8 cellular contexts compared by ENCODE assay signal in genomic region chr15:63752075-63752684, GRCh38.
DNase-seq lines count a peak whose midpoint lies in the region; ATAC-seq and TF ChIP-seq lines count a peak whose summit lies in the region.

No MANE protein-coding gene starts in this region.

- CTCF ChIA-PET in activated CD8-positive, alpha-beta T cell treated with anti-CD3 and anti-CD28 coated beads, Interleukin-2, amount 10 ng/mL, durations not matched to agents 7 days and 5 days (lab: Charles Lee), result interaction anchor here (0.6 to 5.5 kb wide), 72 partner anchors 10 to 401 kb away, joined by 3 to 130 read pairs (median 4); partner anchors contain the start of genes CIAO2A, DAPK2 and HERC1

- no peaks in the 10 kb centered on the region for H3K27me3 Mint-ChIP-seq in activated CD8-positive, alpha-beta T cell treated with anti-CD3 and anti-CD28 coated beads, Interleukin-2, amount 10 ng/mL, durations not matched to agents 7 days and 5 days (ENCODE audit: low read depth)

- H3K27me3 ChIP-seq in osteoblast (ENCODE audit: insufficient read depth, low read length), result no peaks in the 10 kb centered on the region

- no peaks in the 10 kb centered on the region for H4K20me1 ChIP-seq in osteoblast (ENCODE audit: insufficient read depth, low read length)

- peaks cover 22% of the 10 kb centered on the region for H3K36me3 ChIP-seq in osteoblast (ENCODE audit: insufficient read depth, low read length)

- no peak overlapping the region for H2AFZ ChIP-seq in osteoblast (ENCODE audit: low read length)

- no peak overlapping the region for H3K4me3 ChIP-seq in foreskin fibroblast (ENCODE audit: low read depth in 1 of 2, low read length in 2 of 2)
- H3K4me3 ChIP-seq in osteoblast (ENCODE audit: insufficient read depth, low read length), result no peak overlapping the region

- no peaks in the 10 kb centered on the region for H3K4me1 ChIP-seq in osteoblast (ENCODE audit: insufficient read depth, low read length)

- DNase-seq in CD1c-positive myeloid dendritic cell (ENCODE audit: extremely low spot score) (peak; percentile 68), NCI-H345 treated with DMSO at 0.1 percent for 48 hours (lab: John Stamatoyannopoulos, UW; ENCODE audit: unreplicated experiment) (peak; percentile 7), foreskin fibroblast (peak; percentile 34 to 76), osteoblast (ENCODE audit: insufficient read length, low spot score, missing footprints) (no peak), GOT3 (lab: John Stamatoyannopoulos, UW) (no peak)
- peak; percentile 66 for DNase-seq in activated CD8-positive, alpha-beta T cell treated with anti-CD3 and anti-CD28 coated beads, Interleukin-2, amount 10 ng/mL, durations not matched to agents 7 days and 5 days

- no peaks in the 10 kb centered on the region for H3K4me1 Mint-ChIP-seq in activated CD8-positive, alpha-beta T cell treated with anti-CD3 and anti-CD28 coated beads, Interleukin-2, amount 10 ng/mL, durations not matched to agents 7 days and 5 days (ENCODE audit: low read depth)

- H3K9me3 ChIP-seq in osteoblast (ENCODE audit: low read depth, low read length), result no peaks in the 10 kb centered on the region

- H3K27ac Mint-ChIP-seq in activated CD8-positive, alpha-beta T cell treated with anti-CD3 and anti-CD28 coated beads, Interleukin-2, amount 10 ng/mL, durations not matched to agents 7 days and 5 days, result no peak overlapping the region

- peak; percentile 61 for TF ChIP-seq CTCF in foreskin fibroblast (IDR thresholded peaks at IDR 0.05; ENCODE audit: low read depth, low read length)
- TF ChIP-seq CTCF in osteoblast (IDR thresholded peaks at IDR 0.05; ENCODE audit: extremely low read depth, low read depth, low read length), result peak; percentile 76

- no peaks in the 10 kb centered on the region for H3K79me2 ChIP-seq in osteoblast (ENCODE audit: insufficient read depth, low read length)

- H3K9me3 Mint-ChIP-seq in activated CD8-positive, alpha-beta T cell treated with anti-CD3 and anti-CD28 coated beads, Interleukin-2, amount 10 ng/mL, durations not matched to agents 7 days and 5 days (ENCODE audit: insufficient read depth), result no peaks in the 10 kb centered on the region

- POLR2A ChIA-PET in activated CD8-positive, alpha-beta T cell treated with anti-CD3 and anti-CD28 coated beads, Interleukin-2, amount 10 ng/mL, durations not matched to agents 7 days and 5 days (lab: Charles Lee), result interaction anchor here (0.6 to 1.8 kb wide), 4 partner anchors 69 to 315 kb away, joined by 3 to 4 read pairs (median 4); partner anchors contain the start of gene DAPK2

- peak; percentile 46 for ATAC-seq in GM18868 (IDR thresholded peaks at IDR 0.05; ENCODE audit: unreplicated experiment)
- peak; percentile 69 for ATAC-seq in activated CD8-positive, alpha-beta T cell treated with anti-CD3 and anti-CD28 coated beads, Interleukin-2, amount 10 ng/mL, durations not matched to agents 7 days and 5 days
- no peak for ATAC-seq in HG03460 (IDR thresholded peaks at IDR 0.05; ENCODE audit: unreplicated experiment)

- peaks cover 22% of the 10 kb centered on the region for H3K36me3 Mint-ChIP-seq in activated CD8-positive, alpha-beta T cell treated with anti-CD3 and anti-CD28 coated beads, Interleukin-2, amount 10 ng/mL, durations not matched to agents 7 days and 5 days (ENCODE audit: low read depth)

- H3K4me3 Mint-ChIP-seq in activated CD8-positive, alpha-beta T cell treated with anti-CD3 and anti-CD28 coated beads, Interleukin-2, amount 10 ng/mL, durations not matched to agents 7 days and 5 days, result no peak overlapping the region

- no peak overlapping the region for H3K4me2 ChIP-seq in osteoblast (ENCODE audit: insufficient read depth, low read length)

- H3K27ac ChIP-seq in osteoblast (ENCODE audit: low read depth, low read length), result no peak overlapping the region

Comparison
In these comparisons a context has a peak if more than half of its experiments do, and no peak if none do; other contexts are left out.
1. DNase-seq: peak in CD1c-positive myeloid dendritic cell (single experiment), NCI-H345 treated with DMSO at 0.1 percent for 48 hours (single experiment), activated CD8-positive, alpha-beta T cell treated with anti-CD3 and anti-CD28 coated beads, Interleukin-2, amount 10 ng/mL, durations not matched to agents 7 days and 5 days (single experiment) and foreskin fibroblast (2 of 2); none in osteoblast (single experiment) and GOT3 (single experiment).